ENCODE assay signal across 1 cellular context in genomic region chr3:126570103-126570541, GRCh38.
TF ChIP-seq lines count a peak whose summit lies in the region.

No MANE protein-coding gene starts in this region.

TF ChIP-seq in K562, 482 proteins besides CTCF, POLR2A, EP300 and RAD21:
- TF ChIP-seq ZHX1 (conservative IDR thresholded peaks at IDR 0.05; ENCODE audit: low read length), result no peak
- no peak for TF ChIP-seq JUN (IDR thresholded peaks at IDR 0.05; ENCODE audit: borderline replicate concordance, low read depth, low read length)
- TF ChIP-seq JUN (CRISPR knock-in tag; IDR thresholded peaks at IDR 0.05; ENCODE audit: borderline replicate concordance), result no peak
- TF ChIP-seq ZNF212 (CRISPR knock-in tag; IDR thresholded peaks at IDR 0.05), result no peak
- TF ChIP-seq PHTF2 (CRISPR knock-in tag; IDR thresholded peaks at IDR 0.05), result no peak
- TF ChIP-seq HSF4 (CRISPR knock-in tag; IDR thresholded peaks at IDR 0.05; ENCODE audit: borderline replicate concordance), result no peak
- no peak for TF ChIP-seq MCM3 (IDR thresholded peaks at IDR 0.05)
- TF ChIP-seq ZEB2 (IDR thresholded peaks at IDR 0.05), result no peak
- TF ChIP-seq POLR2AphosphoS2 (IDR thresholded peaks at IDR 0.05; ENCODE audit: low read length), result no peak
- TF ChIP-seq ATF2 (CRISPR knock-in tag; IDR thresholded peaks at IDR 0.05), result no peak
- TF ChIP-seq TAL1 (IDR thresholded peaks at IDR 0.05), result no peak
- TF ChIP-seq YBX1 (IDR thresholded peaks at IDR 0.05), result no peak
- TF ChIP-seq ZNF354B (CRISPR knock-in tag; IDR thresholded peaks at IDR 0.05), result no peak
- TF ChIP-seq RBM34 (IDR thresholded peaks at IDR 0.05; ENCODE audit: borderline replicate concordance, insufficient read depth, low read length), result no peak
- no peak for TF ChIP-seq ESRRB (CRISPR knock-in tag; IDR thresholded peaks at IDR 0.05; ENCODE audit: borderline replicate concordance)
- no peak for TF ChIP-seq NFIC (IDR thresholded peaks at IDR 0.05)
- TF ChIP-seq HMGXB4 (CRISPR knock-in tag; IDR thresholded peaks at IDR 0.05), result no peak
- TF ChIP-seq PRMT5 (CRISPR knock-in tag; IDR thresholded peaks at IDR 0.05), result no peak
- TF ChIP-seq ZNF3 (CRISPR knock-in tag; IDR thresholded peaks at IDR 0.05), result no peak
- TF ChIP-seq ZNF436 (CRISPR knock-in tag; IDR thresholded peaks at IDR 0.05), result no peak
- TF ChIP-seq DMBX1 (CRISPR knock-in tag; IDR thresholded peaks at IDR 0.05; ENCODE audit: borderline replicate concordance), result no peak
